Comparison of ENCODE assay signal across 12 cellular contexts in genomic region chr1:172451002-172451443, GRCh38. TPM values are rescaled to one million over a fixed set of nuclear protein-coding genes. Genes with fewer than 3 reads are reported as not detected.
DNase-seq lines count a peak whose midpoint lies in the region; ATAC-seq, FAIRE-seq and TF ChIP-seq lines count a peak whose summit lies in the region.
"Had no signal": no experiment of that assay in that cellular context is flagged by ENCODE, and none has a peak within 500 bp of the region (broad histone marks: within the 10 kb centered on the region; RNA-seq: fewer than 3 reads in every experiment).

No MANE protein-coding gene starts in this region.

- H2AFZ ChIP-seq in OCI-LY7 (ENCODE audit: low read length) (peak overlapping the region; percentile 45; the same call in 1 of the 2 replicates), H1 (ENCODE audit: low read length) (peak overlapping the region; percentile 100; the same call in 1 of the 2 replicates)

- H3K4me3 ChIP-seq in OCI-LY7 (ENCODE audit: low read depth, low read length, poor library complexity, severe bottlenecking) (no peak overlapping the region), H1 (ENCODE audit: extremely low read depth in 1 of 4, insufficient read depth in 2 of 4, low read depth in 3 of 4, low read length in 4 of 4) (no peak overlapping the region)
- H3K4me3 ChIP-seq: gastrocnemius medialis, skin epidermis had no signal

- TF ChIP-seq RAD21 in H1 (IDR thresholded peaks at IDR 0.05 in 1 of 2, conservative IDR thresholded peaks at IDR 0.05 in 1 of 2; ENCODE audit: low read depth in 2 of 2, low read length in 2 of 2), result no peak

- H3K9me3 Mint-ChIP-seq in CD14-positive monocyte, result no peaks in the 10 kb centered on the region

- no peak for TF ChIP-seq EP300 in H1 (IDR thresholded peaks at IDR 0.05; ENCODE audit: borderline replicate concordance in 1 of 2, low read depth in 2 of 2, low read length in 2 of 2)

- H3K27ac Mint-ChIP-seq in CD14-positive monocyte, result no peak overlapping the region

- no peaks in the 10 kb centered on the region for H3K23me2 ChIP-seq in H1 (ENCODE audit: low read depth, low read length)

- H3K23ac ChIP-seq in H1 (ENCODE audit: insufficient read length), result no peak overlapping the region

- H3K36me3 ChIP-seq in OCI-LY7 (ENCODE audit: insufficient read depth, low read length), result no peaks in the 10 kb centered on the region
- H3K36me3 ChIP-seq in H1 (ENCODE audit: control insufficient read depth in 2 of 4, insufficient read depth in 4 of 4, low read length in 3 of 4), result no peaks in the 10 kb centered on the region
- H3K36me3 ChIP-seq: gastrocnemius medialis had no signal

- no peaks in the 10 kb centered on the region for H3K79me1 ChIP-seq in H1 (ENCODE audit: low read depth, low read length)

- no peak overlapping the region for H3K18ac ChIP-seq in H1 (ENCODE audit: extremely low read depth, low read length)

- no peak overlapping the region for H2BK5ac ChIP-seq in H1 (ENCODE audit: low read depth, low read length)

- H2BK20ac ChIP-seq in H1 (ENCODE audit: low read length), result no peak overlapping the region

- no peak overlapping the region for H2BK15ac ChIP-seq in H1 (ENCODE audit: low read length)

- CTCF ChIA-PET in OCI-LY7 (lab: Charles Lee; ENCODE audit: unreplicated experiment) (no interaction called here), H1 (lab: Charles Lee; ENCODE audit: partially characterized antibody) (interaction anchor here (0.7 to 5.2 kb wide), 21 partner anchors 7 to 690 kb away, joined by 3 to 39 read pairs (median 3); partner anchors contain the start of gene PIGC)

- H2BK12ac ChIP-seq in H1 (ENCODE audit: low read depth, low read length), result no peak overlapping the region

- no peaks in the 10 kb centered on the region for H3K9me2 ChIP-seq in OCI-LY7 (ENCODE audit: insufficient read depth, low read length)

- H3K4me1 ChIP-seq in OCI-LY7 (ENCODE audit: insufficient read depth, low read length, poor library complexity, severe bottlenecking), result no peaks in the 10 kb centered on the region
- H3K4me1 ChIP-seq in H1 (replicated peaks in 1 of 4; ENCODE audit: control insufficient read depth in 3 of 4, insufficient read depth in 4 of 4, low read length in 3 of 4), result no peaks in the 10 kb centered on the region

- TF ChIP-seq CTCF in OCI-LY7 (conservative IDR thresholded peaks at IDR 0.05; ENCODE audit: low read length), result no peak
- no peak for TF ChIP-seq CTCF in H1 (IDR thresholded peaks at IDR 0.05; ENCODE audit: control extremely low read depth in 1 of 3, insufficient read depth in 1 of 3, low read depth in 1 of 3, low read length in 3 of 3)
- no peak for TF ChIP-seq CTCF in omental fat pad (IDR thresholded peaks at IDR 0.05)
- TF ChIP-seq CTCF in CD14-positive monocyte (IDR thresholded peaks at IDR 0.05), result no peak

- H4K20me1 ChIP-seq in OCI-LY7 (ENCODE audit: insufficient read depth, low read length), result no peaks in the 10 kb centered on the region
- H4K20me1 ChIP-seq in H1 (replicated peaks in 1 of 2; ENCODE audit: control insufficient read depth in 1 of 2, insufficient read depth in 2 of 2, low read length in 2 of 2), result no peaks in the 10 kb centered on the region

- H3K4me3 Mint-ChIP-seq in CD14-positive monocyte, result no peak overlapping the region

- no TSS peak for BruUV-seq in OCI-LY7 (replicated peaks; lab: Mats Ljungman, UMichigan)

- H3K27me3 ChIP-seq in H1 (replicated peaks in 1 of 4; ENCODE audit: control insufficient read depth in 3 of 4, extremely low read depth in 1 of 4, insufficient read depth in 3 of 4, low read length in 3 of 4), result peaks cover 0 to 2% (median 0%) of the 10 kb centered on the region in 4 experiments; a peak in 1 of 7 replicates
- H3K27me3 ChIP-seq: gastrocnemius medialis had no signal

- no peak overlapping the region for H4K8ac ChIP-seq in H1 (ENCODE audit: extremely low read depth, insufficient read depth, low read length)

- H3K14ac ChIP-seq in H1 (ENCODE audit: insufficient read length), result no peak overlapping the region

- peak; percentile 79 for ATAC-seq in omental fat pad (ENCODE audit: low FRiP score)
- ATAC-seq in HG02642 (IDR thresholded peaks at IDR 0.05; ENCODE audit: poor library complexity, unreplicated experiment), result no peak
- ATAC-seq: gastrocnemius medialis had no signal

- WGBS in H1 (ENCODE audit: extremely low coverage in 1 of 2, insufficient coverage in 1 of 2, insufficient read length in 1 of 2, insufficient replicate concordance in 2 of 2, low coverage in 1 of 2, low lambda C conversion rate in 2 of 2, missing lambda C conversion rate in 1 of 2), 2 experiments, result 81% methylated on average over 2 of the region's 2 CpGs; no CpG with 5 or more reads in 1 of the 2 experiments

- H3K27ac ChIP-seq in OCI-LY7 (ENCODE audit: low read depth, low read length, poor library complexity, severe bottlenecking) (no peak overlapping the region), H1 (ENCODE audit: low read depth, low read length) (no peak overlapping the region)
- H3K27ac ChIP-seq: gastrocnemius medialis had no signal

- H4K91ac ChIP-seq in H1 (replicated peaks; ENCODE audit: insufficient read length, low read length), result no peak overlapping the region

- H3K56ac ChIP-seq in H1 (replicated peaks; ENCODE audit: insufficient read length, low read depth, low read length), result no peak overlapping the region

- H3K4me2 ChIP-seq in OCI-LY7 (ENCODE audit: low read length) (no peak overlapping the region), H1 (ENCODE audit: insufficient read depth in 1 of 2, low read depth in 2 of 2, low read length in 2 of 2) (no peak overlapping the region)

- no peaks in the 10 kb centered on the region for H3K36me3 Mint-ChIP-seq in CD14-positive monocyte

- no peak overlapping the region; a peak in 1 of 7 replicates for H3K9ac ChIP-seq in H1 (replicated peaks in 1 of 4; ENCODE audit: extremely low read depth in 1 of 4, low read depth in 3 of 4, low read length in 3 of 4)

- DNase-seq in NCI-H1417 (lab: John Stamatoyannopoulos, UW) (peak in 2 of 3 experiments; percentile 48 to 78), NCI-H1417 treated with DMSO at 0.1 percent for 48 hours (lab: John Stamatoyannopoulos, UW) (no peak), OCI-LY7 (ENCODE audit: low spot score) (no peak), H1 (ENCODE audit: low read depth in 1 of 2, low spot score in 2 of 2) (no peak), omental fat pad (ENCODE audit: low spot score) (no peak), CD14-positive monocyte (ENCODE audit: low spot score) (no peak), NCI-H774 (lab: John Stamatoyannopoulos, UW) (no peak)
- DNase-seq: activated T-cell treated with anti-CD3 and anti-CD28 coated beads for 4 hours, gastrocnemius medialis had no signal

- peaks cover 0 to 5% (median 0%) of the 10 kb centered on the region in 3 donors for H3K27me3 Mint-ChIP-seq in CD14-positive monocyte (ENCODE audit: low read depth in 3 of 3)

- H3K4me1 Mint-ChIP-seq in CD14-positive monocyte, result peaks cover 53% of the 10 kb centered on the region

- no peak overlapping the region for H2BK120ac ChIP-seq in H1 (replicated peaks; ENCODE audit: low read depth, low read length)

- H3K4ac ChIP-seq in H1 (replicated peaks; ENCODE audit: insufficient read length, low read depth, low read length), result no peak overlapping the region

- no peak overlapping the region for H4K5ac ChIP-seq in H1 (ENCODE audit: insufficient read length, low read depth, low read length)

- POLR2A ChIA-PET in OCI-LY7 (lab: Charles Lee) (interaction anchor here (0.6 to 1.2 kb wide), 4 partner anchors 9 to 437 kb away, joined by 3 to 6 read pairs (median 3); no protein-coding TSS in a partner anchor), H1 (lab: Charles Lee; ENCODE audit: partially characterized antibody) (interaction anchor here (1.4 to 1.5 kb wide), 2 partner anchors 10 to 81 kb away, joined by 4 read pairs; no protein-coding TSS in a partner anchor)

- intact Hi-C loops in OCI-LY7 (cut with micrococcal nuclease; ENCODE audit: unreplicated experiment), result loop anchor here (10.0 kb wide), 1 partner anchor 154 kb away; no protein-coding TSS in a partner anchor
- intact Hi-C loops in CD14-positive monocyte (cut with micrococcal nuclease), result no loop called here

- FAIRE-seq in H1 (lab: Jason Lieb, UNC), result no peak

- TF ChIP-seq POLR2A in H1 (IDR thresholded peaks at IDR 0.05; ENCODE audit: control extremely low read depth in 1 of 2, low read depth in 2 of 2, low read length in 2 of 2), result no peak

- H3K79me2 ChIP-seq in OCI-LY7 (ENCODE audit: insufficient read depth, low read depth, low read length) (no peaks in the 10 kb centered on the region), H1 (ENCODE audit: control insufficient read depth in 1 of 2, insufficient read depth in 2 of 2, low read length in 2 of 2) (no peaks in the 10 kb centered on the region)

- no peaks in the 10 kb centered on the region for H3K9me3 ChIP-seq in OCI-LY7 (ENCODE audit: low read length)
- H3K9me3 ChIP-seq in H1 (ENCODE audit: insufficient read depth in 2 of 2, low read depth in 1 of 2, low read length in 1 of 2), result no peaks in the 10 kb centered on the region
- H3K9me3 ChIP-seq: gastrocnemius medialis had no signal

- no peak overlapping the region for H2AK5ac ChIP-seq in H1 (ENCODE audit: low read depth, low read length)

RNA-seq across cellular contexts. Expression of gene PIGC, which starts 7.2 kb away (rescaled TPM):
- total RNA-seq in OCI-LY7 (2014; rRNA removed; shearing (Covaris generic)), result 14.7 and 15.4 TPM in 2 replicates
- total RNA-seq in OCI-LY7 (2022), result 17.1 and 18.4 TPM in 2 replicates
- 20.8 and 21.0 TPM in 2 replicates for total RNA-seq in H1 (2021; fragmentation: NEBNext Ultra II Directional; extraction: Animal tissue kit (Norgen Biotek cat#: 25700))
- 23.8 and 39.3 TPM in 2 replicates for polyA plus RNA-seq in H1 (2011; rRNA removed)
- polyA plus RNA-seq in H1 (2011; cell fraction: cytosol; rRNA removed), result 26.5 TPM
- polyA plus RNA-seq in H1 (2011; cell fraction: nucleus; rRNA removed), result 15.0 TPM
- polyA plus RNA-seq in H1 (2012, experiment 1 of 2), result 21.4 to 26.1 TPM (median 23.1 TPM) in 4 replicates
- 7.5 TPM for polyA plus RNA-seq in H1 (2012, experiment 2 of 2)
- polyA plus RNA-seq in H1 (2013, experiment 1 of 2), result 19.5 TPM
- polyA plus RNA-seq in H1 (2013, experiment 2 of 2), result 21.1 TPM
- 31.3 and 34.3 TPM in 2 replicates for polyA minus RNA-seq in H1 (2011; rRNA and poly(A)+ RNA removed)
- 12.0 TPM for polyA minus RNA-seq in H1 (2011; cell fraction: cytosol; rRNA and poly(A)+ RNA removed)
- 19.6 TPM for polyA minus RNA-seq in H1 (2011; cell fraction: nucleus; rRNA and poly(A)+ RNA removed)
- 10 to 100 TPM; 12.6 to 20.2 (median 19.5) TPM for total RNA-seq in omental fat pad
- polyA plus RNA-seq in CD14-positive monocyte, result 10 to 100 TPM; 51.1 to 61.5 TPM

RNA-seq across cellular contexts. Expression of gene C1orf105, which starts 30.5 kb away (rescaled TPM):
- total RNA-seq in OCI-LY7 (2014; rRNA removed; shearing (Covaris generic)), result not detected in 2 replicates
- total RNA-seq in OCI-LY7 (2022) (not detected in 2 replicates), omental fat pad (not detected)
- total RNA-seq in H1 (2021; fragmentation: NEBNext Ultra II Directional; extraction: Animal tissue kit (Norgen Biotek cat#: 25700)), result not detected in 2 replicates
- polyA plus RNA-seq in H1 (2011; rRNA removed) (not detected in 2 replicates), CD14-positive monocyte (not detected)
- not detected for polyA plus RNA-seq in H1 (2011; cell fraction: cytosol; rRNA removed)
- polyA plus RNA-seq in H1 (2011; cell fraction: nucleus; rRNA removed), result not detected
- polyA plus RNA-seq in H1 (2012, experiment 1 of 2), result not detected in 4 replicates
- polyA plus RNA-seq in H1 (2012, experiment 2 of 2), result not detected
- not detected for polyA plus RNA-seq in H1 (2013, experiment 1 of 2)
- polyA plus RNA-seq in H1 (2013, experiment 2 of 2), result not detected
- not detected in 2 replicates for polyA minus RNA-seq in H1 (2011; rRNA and poly(A)+ RNA removed)
- polyA minus RNA-seq in H1 (2011; cell fraction: cytosol; rRNA and poly(A)+ RNA removed), result not detected
- not detected for polyA minus RNA-seq in H1 (2011; cell fraction: nucleus; rRNA and poly(A)+ RNA removed)
- polyA plus RNA-seq: urinary bladder had no signal

Comparison
In these comparisons a context has a peak if more than half of its experiments do, and no peak if none do; other contexts are left out.
1. DNase-seq: peak in NCI-H1417 (2 of 3); none in NCI-H1417 treated with DMSO at 0.1 percent for 48 hours (single experiment), OCI-LY7 (single experiment), H1 (0 of 2), omental fat pad (single experiment), CD14-positive monocyte (single experiment) and NCI-H774 (single experiment).